ENCODE assay signal across 14 cellular contexts in the genomic region with DNA sequence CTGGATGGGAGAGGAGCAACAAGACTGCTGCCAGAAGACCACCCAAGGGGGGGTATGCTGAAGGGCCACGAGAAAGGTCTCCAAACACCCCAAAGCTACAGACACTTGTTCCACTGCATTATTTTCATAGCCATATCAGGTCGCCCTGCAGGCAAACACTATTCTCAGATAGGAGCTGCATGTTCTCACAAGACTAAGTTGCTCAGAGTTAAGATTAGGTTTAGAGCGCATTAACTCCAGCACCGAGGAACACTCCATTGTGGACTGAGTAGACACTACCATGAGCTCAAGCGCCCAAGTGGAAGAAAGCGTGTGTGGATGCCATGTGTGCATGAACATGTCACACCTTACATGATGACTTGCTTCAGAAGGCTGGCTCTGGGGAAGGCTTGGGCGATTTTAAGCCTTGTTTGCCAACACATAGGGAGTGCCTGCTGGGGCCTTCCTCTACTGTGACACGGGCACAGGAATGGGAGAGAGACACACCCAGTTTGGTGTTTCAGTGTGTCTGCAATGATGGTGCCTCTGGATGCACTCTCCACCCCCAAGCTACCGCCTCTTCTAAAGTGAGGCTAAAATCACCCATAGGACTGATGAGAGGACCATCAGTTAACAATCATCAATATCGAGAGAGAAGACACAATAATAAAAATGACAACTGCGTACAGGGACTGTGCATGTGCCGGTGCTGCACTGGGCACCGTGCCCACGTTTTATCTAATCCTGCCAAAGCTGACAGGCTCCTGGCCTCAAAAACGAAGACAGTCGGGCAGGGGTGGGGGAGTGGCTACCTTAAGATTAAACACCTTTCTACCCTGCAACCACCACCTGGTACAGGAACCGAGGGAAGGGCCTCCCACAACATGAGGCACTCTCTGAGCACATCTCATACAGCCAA. TPM values are rescaled to one million over a fixed set of nuclear protein-coding genes. Genes with fewer than 3 reads are reported as not detected.
DNase-seq lines count a peak whose midpoint lies in the region; ATAC-seq, FAIRE-seq and TF ChIP-seq lines count a peak whose summit lies in the region.
"Had no signal": no experiment of that assay in that cellular context is flagged by ENCODE, and none has a peak within 500 bp of the region (broad histone marks: within the 10 kb centered on the region; RNA-seq: fewer than 3 reads in every experiment).

No MANE protein-coding gene starts in this region.

- H3K27me3 ChIP-seq in keratinocyte (ENCODE audit: control insufficient read depth, extremely low read depth, insufficient read depth, low read length) (no peaks in the 10 kb centered on the region), suprapubic skin (no peaks in the 10 kb centered on the region)

- H3K4me2 ChIP-seq in keratinocyte (ENCODE audit: control insufficient read depth, extremely low read depth, insufficient read depth, low read depth, low read length), result peak overlapping the region; percentile 36

- POLR2A ChIA-PET in WTC11 (lab: Charles Lee), result interaction anchor here (1.1 kb wide), 1 partner anchor 47 kb away, joined by 4 read pairs; no protein-coding TSS in a partner anchor

- no peaks in the 10 kb centered on the region for H4K20me1 ChIP-seq in keratinocyte (ENCODE audit: control insufficient read depth, extremely low read depth, insufficient read depth, low read length)

- no peaks in the 10 kb centered on the region for H3K9me3 ChIP-seq in keratinocyte (ENCODE audit: control insufficient read depth, low read depth, low read length)
- H3K9me3 ChIP-seq in suprapubic skin, result no peaks in the 10 kb centered on the region
- H3K9me3 ChIP-seq: lower lobe of right lung had no signal

- peaks cover 58% of the 10 kb centered on the region for H3K4me1 Mint-ChIP-seq in activated naive CD8-positive, alpha-beta T cell (ENCODE audit: low read depth)
- H3K4me1 Mint-ChIP-seq in activated naive CD8-positive, alpha-beta T cell treated with anti-CD3 and anti-CD28 coated beads, Interleukin-2, amount 50 U/mL, for 24 hours, result peaks cover 49% of the 10 kb centered on the region
- peaks cover 85% of the 10 kb centered on the region for H3K4me1 Mint-ChIP-seq in WTC11

- H3K27me3 Mint-ChIP-seq in activated naive CD8-positive, alpha-beta T cell, result no peaks in the 10 kb centered on the region
- no peaks in the 10 kb centered on the region for H3K27me3 Mint-ChIP-seq in activated naive CD8-positive, alpha-beta T cell treated with anti-CD3 and anti-CD28 coated beads, Interleukin-2, amount 50 U/mL, for 24 hours
- no peaks in the 10 kb centered on the region for H3K27me3 Mint-ChIP-seq in WTC11 (ENCODE audit: low read depth)
- H3K27me3 Mint-ChIP-seq: activated CD4-positive, alpha-beta memory T cell treated with anti-CD3 and anti-CD28 coated beads for 36 hours had no signal

- TF ChIP-seq EP300 in suprapubic skin (IDR thresholded peaks at IDR 0.05), result no peak

- CTCF ChIA-PET in WTC11 (lab: Charles Lee), result no interaction called here

- FAIRE-seq in keratinocyte (lab: Jason Lieb, UNC), result peak; percentile 5

- no peaks in the 10 kb centered on the region for H3K79me2 ChIP-seq in keratinocyte (ENCODE audit: control insufficient read depth, insufficient read depth, low read length)

- no peak overlapping the region for H3K4me3 ChIP-seq in keratinocyte (ENCODE audit: control insufficient read depth in 2 of 3, extremely low read depth in 1 of 3, insufficient read depth in 2 of 3, low read depth in 1 of 3, low read length in 3 of 3)
- H3K4me3 ChIP-seq in suprapubic skin, result no peak overlapping the region
- H3K4me3 ChIP-seq: lower lobe of right lung had no signal

- no peak overlapping the region for H3K9ac ChIP-seq in keratinocyte (ENCODE audit: control insufficient read depth, extremely low read depth, insufficient read depth, low read length)

- H3K27ac ChIP-seq in keratinocyte (ENCODE audit: control insufficient read depth, insufficient read depth, low read length) (no peak overlapping the region), suprapubic skin (peak overlapping the region; percentile 71)
- H3K27ac ChIP-seq: lower lobe of right lung had no signal

- 55% methylated on average over 16 of the region's 17 CpGs for WGBS in suprapubic skin

- no peaks in the 10 kb centered on the region for H3K36me3 ChIP-seq in keratinocyte (ENCODE audit: control insufficient read depth in 2 of 2, extremely low read depth in 1 of 2, insufficient read depth in 2 of 2, low read length in 2 of 2)
- peaks cover 4% of the 10 kb centered on the region for H3K36me3 ChIP-seq in suprapubic skin
- H3K36me3 ChIP-seq: lower lobe of right lung had no signal

- H3K9me3 Mint-ChIP-seq in activated naive CD8-positive, alpha-beta T cell (ENCODE audit: low read depth), result no peaks in the 10 kb centered on the region
- no peaks in the 10 kb centered on the region for H3K9me3 Mint-ChIP-seq in activated naive CD8-positive, alpha-beta T cell treated with anti-CD3 and anti-CD28 coated beads, Interleukin-2, amount 50 U/mL, for 24 hours
- H3K9me3 Mint-ChIP-seq in WTC11, result no peaks in the 10 kb centered on the region
- H3K9me3 Mint-ChIP-seq: activated CD4-positive, alpha-beta memory T cell treated with anti-CD3 and anti-CD28 coated beads for 36 hours; T-helper 2 cell treated with Interferon-gamma antibody and Interleukin-4, amounts not matched to agents 5 μg/mL and 100 μg/mL, for 36 hours had no signal

- DNase-seq in activated naive CD8-positive, alpha-beta T cell treated with anti-CD3 and anti-CD28 coated beads, Interleukin-2, amount 50 U/mL, for 24 hours, result no peak
- no peak for DNase-seq in WTC11 (ENCODE audit: low spot score)
- DNase-seq in keratinocyte (ENCODE audit: low read depth, low spot score), result no peak
- DNase-seq in suprapubic skin (ENCODE audit: low spot score in 2 of 2), result no peak
- DNase-seq in NCI-H2107 (lab: John Stamatoyannopoulos, UW), result no peak
- no peak for DNase-seq in DMS79 (lab: John Stamatoyannopoulos, UW)
- DNase-seq in iPS-NIHi11 (ENCODE audit: low spot score), result no peak
- DNase-seq: activated CD4-positive, alpha-beta memory T cell treated with anti-CD3 and anti-CD28 coated beads for 36 hours; activated effector memory CD4-positive, alpha-beta T cell treated with Interleukin-2 at 50 U/mL for 16 hours; DMS153; lower lobe of right lung; NCI-H510A had no signal

- TF ChIP-seq POLR2A in suprapubic skin (IDR thresholded peaks at IDR 0.05), result no peak

- TF ChIP-seq CTCF in WTC11 (IDR thresholded peaks at IDR 0.05), result no peak
- TF ChIP-seq CTCF in keratinocyte (optimal IDR thresholded peaks at IDR 0.05 in 1 of 3, IDR thresholded peaks at IDR 0.05 in 1 of 3, conservative IDR thresholded peaks at IDR 0.05 in 1 of 3; ENCODE audit: extremely low read depth in 1 of 3, insufficient read depth in 2 of 3, low read length in 3 of 3), result no peak
- no peak for TF ChIP-seq CTCF in suprapubic skin (IDR thresholded peaks at IDR 0.05)

- H3K4me1 ChIP-seq in keratinocyte (ENCODE audit: control insufficient read depth, extremely low read depth, insufficient read depth, low read length), result peaks cover 17% of the 10 kb centered on the region
- H3K4me1 ChIP-seq in suprapubic skin, result peaks cover 30% of the 10 kb centered on the region

- no peak overlapping the region for H3K4me3 Mint-ChIP-seq in activated naive CD8-positive, alpha-beta T cell
- H3K4me3 Mint-ChIP-seq in activated naive CD8-positive, alpha-beta T cell treated with anti-CD3 and anti-CD28 coated beads, Interleukin-2, amount 50 U/mL, for 24 hours, result no peak overlapping the region
- H3K4me3 Mint-ChIP-seq in WTC11, result no peak overlapping the region
- H3K4me3 Mint-ChIP-seq: activated CD4-positive, alpha-beta memory T cell treated with anti-CD3 and anti-CD28 coated beads for 36 hours; T-helper 2 cell treated with Interferon-gamma antibody and Interleukin-4, amounts not matched to agents 5 μg/mL and 100 μg/mL, for 36 hours had no signal

- H2AFZ ChIP-seq in keratinocyte (ENCODE audit: control insufficient read depth, low read length), result no peak overlapping the region

- peaks cover 2% of the 10 kb centered on the region for H3K9me1 ChIP-seq in keratinocyte (ENCODE audit: control insufficient read depth, extremely low read depth, insufficient read depth, low read length)

- no peak for ATAC-seq in activated naive CD8-positive, alpha-beta T cell treated with anti-CD3 and anti-CD28 coated beads, Interleukin-2, amount 50 U/mL, for 24 hours
- ATAC-seq in WTC11, result no peak
- ATAC-seq: lower lobe of right lung had no signal

- peak overlapping the region; percentile 55 for H3K27ac Mint-ChIP-seq in activated naive CD8-positive, alpha-beta T cell
- no peak overlapping the region for H3K27ac Mint-ChIP-seq in activated naive CD8-positive, alpha-beta T cell treated with anti-CD3 and anti-CD28 coated beads, Interleukin-2, amount 50 U/mL, for 24 hours
- H3K27ac Mint-ChIP-seq in WTC11, result peak overlapping the region; percentile 34
- H3K27ac Mint-ChIP-seq: activated CD4-positive, alpha-beta memory T cell treated with anti-CD3 and anti-CD28 coated beads for 36 hours; T-helper 2 cell treated with Interferon-gamma antibody and Interleukin-4, amounts not matched to agents 5 μg/mL and 100 μg/mL, for 36 hours had no signal

- dilution Hi-C loops in keratinocyte (cut with MboI; ENCODE audit: extremely low pct_ligation_motif_present, low sequenced_read_pairs), result no loop called here

- peaks cover 5% of the 10 kb centered on the region for H3K36me3 Mint-ChIP-seq in activated naive CD8-positive, alpha-beta T cell
- H3K36me3 Mint-ChIP-seq in activated naive CD8-positive, alpha-beta T cell treated with anti-CD3 and anti-CD28 coated beads, Interleukin-2, amount 50 U/mL, for 24 hours (ENCODE audit: low read depth), result no peaks in the 10 kb centered on the region
- peaks cover 19% of the 10 kb centered on the region for H3K36me3 Mint-ChIP-seq in WTC11

TF ChIP-seq in WTC11, 78 proteins besides CTCF, POLR2A, EP300 and RAD21 (continues in another document):
- TF ChIP-seq MYBL2 (CRISPR knock-in tag; IDR thresholded peaks at IDR 0.05), result no peak

RNA-seq across cellular contexts. Expression of gene SSBP3, which starts 34.9 kb away (rescaled TPM):
- 98.8 to 115 TPM (median 105 TPM) in 3 replicates for total RNA-seq in WTC11 (2021)
- 9.4 to 24.7 TPM (median 16.9 TPM) in 3 replicates for polyA plus RNA-seq in keratinocyte
- polyA plus RNA-seq in keratinocyte (2011; ENCODE audit: low read depth), result 11.6 TPM
- polyA plus RNA-seq in keratinocyte (2011; cell fraction: cytosol; rRNA removed), result 14.3 and 20.5 TPM in 2 replicates
- polyA plus RNA-seq in keratinocyte (2011; cell fraction: nucleus; rRNA removed), result 17.7 and 22.1 TPM in 2 replicates
- polyA plus RNA-seq in keratinocyte (2012; ENCODE audit: low replicate concordance), result 16.3 and 25.9 TPM in 2 replicates
- polyA minus RNA-seq in keratinocyte, result 7.6 to 28.1 TPM (median 13.1 TPM) in 3 replicates
- polyA minus RNA-seq in keratinocyte (2011; cell fraction: cytosol; rRNA and poly(A)+ RNA removed), result 16.7 TPM
- 5.7 and 7.1 TPM in 2 replicates for polyA minus RNA-seq in keratinocyte (2011; cell fraction: nucleus; rRNA and poly(A)+ RNA removed)
- 10 to 100 TPM; 26.4 to 49.5 (median 37.1) TPM for total RNA-seq in suprapubic skin
